In the genomic region with DNA sequence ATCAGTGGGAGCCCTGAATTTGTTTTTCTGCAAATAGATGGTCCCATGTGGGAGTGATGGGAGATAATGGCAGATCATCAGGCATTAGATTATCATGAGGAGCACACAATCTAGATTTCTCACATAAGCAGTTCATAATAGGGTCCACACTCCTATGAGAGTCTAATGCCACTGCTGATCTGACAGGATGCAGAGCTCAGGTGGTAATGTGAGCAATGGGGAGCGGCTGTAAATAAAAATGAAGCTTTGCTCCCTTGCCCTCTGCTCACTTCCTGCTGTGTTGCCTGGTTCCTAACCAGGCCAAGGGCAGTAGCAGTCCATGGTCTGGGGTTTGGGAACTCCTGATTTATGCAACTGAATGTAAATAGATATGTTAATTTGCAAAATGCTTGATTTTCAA, we compare ENCODE assay signal across 11 cellular contexts.
"Had no signal": no experiment of that assay in that cellular context is flagged by ENCODE, and none has a peak within 500 bp of the region (broad histone marks: within the 10 kb centered on the region; RNA-seq: fewer than 3 reads in every experiment).

No MANE protein-coding gene starts in this region.

- ATAC-seq: GM23338, HCT116 had no signal

- H3K36me3 ChIP-seq: HAP-1 had no signal

- H3K9me3 ChIP-seq: HAP-1 had no signal

- H3K27ac ChIP-seq: GM23248 had no signal

- DNase-seq: GM23248, GOT3, H7, H9, HCEC 1CT, HFFc6 had no signal

- H3K4me3 ChIP-seq: GM23248, GM23338, HAP-1 had no signal

- FAIRE-seq: H1, H54 had no signal
